ENCODE assay signal across 8 cellular contexts in the genomic region with DNA sequence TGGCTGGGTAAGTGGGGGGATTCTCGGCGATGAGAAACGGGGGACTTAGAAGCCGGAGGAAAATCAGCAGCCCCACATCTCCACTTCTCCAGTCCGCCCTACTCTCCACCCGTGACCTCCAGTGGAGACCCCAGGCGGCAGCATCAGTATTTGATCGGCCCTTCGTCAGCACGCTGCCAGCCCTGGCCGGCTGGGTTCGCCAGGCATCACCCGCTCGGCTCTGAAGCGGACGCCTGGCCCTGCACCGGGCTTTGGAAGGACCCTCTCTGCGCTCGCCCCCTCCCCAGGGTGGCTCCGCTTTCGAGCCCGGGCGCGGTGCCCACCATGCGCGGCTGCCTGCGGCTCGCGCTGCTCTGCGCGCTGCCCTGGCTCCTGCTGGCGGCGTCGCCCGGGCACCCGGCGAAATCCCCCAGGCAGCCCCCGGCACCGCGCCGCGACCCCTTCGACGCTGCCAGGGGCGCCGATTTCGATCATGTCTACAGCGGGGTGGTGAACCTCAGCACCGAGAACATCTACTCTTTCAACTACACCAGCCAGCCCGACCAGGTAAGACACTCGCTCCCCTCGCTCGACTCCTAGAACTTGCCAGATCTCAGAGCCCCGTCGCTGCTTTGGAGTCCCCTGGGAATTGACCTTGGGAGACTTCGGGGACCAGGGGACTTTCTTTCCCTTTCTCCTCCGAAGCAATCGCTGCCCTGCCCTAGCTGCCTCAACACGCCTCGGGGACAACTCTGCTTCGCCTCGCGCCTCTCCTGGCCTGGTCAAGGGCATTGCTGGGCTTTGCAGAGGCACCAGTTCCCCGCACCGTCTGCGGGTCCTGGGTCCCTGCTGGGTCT. TPM values are rescaled to one million over a fixed set of nuclear protein-coding genes. Genes with fewer than 3 reads are reported as not detected.
DNase-seq lines count a peak whose midpoint lies in the region; ATAC-seq and TF ChIP-seq lines count a peak whose summit lies in the region.

No MANE protein-coding gene starts in this region.

- peak; percentile 42 for DNase-seq in NCI-H1092 (lab: John Stamatoyannopoulos, UW)
- DNase-seq in activated T-helper 1 cell treated with Interleukin-2 at 50 U/mL for 16 hours (ENCODE audit: low read depth) = peak; percentile 32
- peak in 1 of 2 donors; percentile 36 for DNase-seq in foreskin fibroblast
- DNase-seq in osteocyte (ENCODE audit: extremely low spot score, unreplicated experiment) = no peak
- no peak for DNase-seq in SHP77 treated with DMSO at 0.1 percent for 48 hours (lab: John Stamatoyannopoulos, UW)
- DNase-seq in NCI-H446 treated with DMSO at 0.1 percent for 48 hours (lab: John Stamatoyannopoulos, UW) = no peak

- H3K36me3 Mint-ChIP-seq in osteocyte (ENCODE audit: unreplicated experiment) = no peaks in the 10 kb centered on the region

- peak overlapping the region; percentile 81 for H3K4me3 Mint-ChIP-seq in osteocyte (ENCODE audit: unreplicated experiment)

- H3K4me1 Mint-ChIP-seq in osteocyte (ENCODE audit: unreplicated experiment) = peaks cover 18% of the 10 kb centered on the region

- H3K9me3 Mint-ChIP-seq in osteocyte (ENCODE audit: unreplicated experiment) = no peaks in the 10 kb centered on the region

- TF ChIP-seq CTCF in foreskin fibroblast (IDR thresholded peaks at IDR 0.05; ENCODE audit: low read depth, low read length) = no peak
- TF ChIP-seq CTCF in osteocyte (IDR thresholded peaks at IDR 0.05) = no peak

- H3K27ac Mint-ChIP-seq in osteocyte (ENCODE audit: unreplicated experiment) = no peak overlapping the region

- ATAC-seq in GM21737 (IDR thresholded peaks at IDR 0.05; ENCODE audit: unreplicated experiment) = peak; percentile 28

- H3K4me3 ChIP-seq in GM08714 (ENCODE audit: low read length) (peak overlapping the region; percentile 77), foreskin fibroblast (ENCODE audit: low read depth in 1 of 2, low read length in 2 of 2) (peak overlapping the region; percentile 43 to 56)

- H3K27me3 Mint-ChIP-seq in osteocyte (ENCODE audit: unreplicated experiment) = peaks cover 74% of the 10 kb centered on the region

RNA-seq across cellular contexts. Expression of a gene that starts 0.6 kb away (rescaled TPM):
- total RNA-seq in osteocyte = not detected in 2 replicates

RNA-seq across cellular contexts. Expression of a gene that starts 18.0 kb away (rescaled TPM):
- 10.4 and 16.4 TPM in 2 replicates for total RNA-seq in osteocyte

Comparison
In these comparisons a context has a peak if more than half of its experiments do, and no peak if none do; other contexts are left out.
1. DNase-seq: peak in NCI-H1092 (single experiment) and activated T-helper 1 cell treated with Interleukin-2 at 50 U/mL for 16 hours (single experiment); none in osteocyte (single experiment), SHP77 treated with DMSO at 0.1 percent for 48 hours (single experiment) and NCI-H446 treated with DMSO at 0.1 percent for 48 hours (single experiment).